ENCODE assay signal across 18 cellular contexts in genomic region chr5:80667384-80667783, GRCh38.
"Had no signal": no experiment of that assay in that cellular context is flagged by ENCODE, and none has a peak within 500 bp of the region (broad histone marks: within the 10 kb centered on the region; RNA-seq: fewer than 3 reads in every experiment).

No MANE protein-coding gene starts in this region.

- H3K27ac ChIP-seq: ascending aorta, colonic mucosa, gastroesophageal sphincter, psoas muscle, VCaP had no signal

- H3K9me3 ChIP-seq: ascending aorta, colonic mucosa, gastroesophageal sphincter, psoas muscle had no signal

- H3K9me3 Mint-ChIP-seq: activated CD8-positive, alpha-beta T cell treated with anti-CD3 and anti-CD28 coated beads for 36 hours; activated naive CD8-positive, alpha-beta T cell treated with anti-CD3 and anti-CD28 coated beads, Interleukin-2, amount 10 ng/mL, durations not matched to agents 7 days and 5 days; activated T-cell treated with anti-CD3 and anti-CD28 coated beads, Interleukin-2, amount 50 U/mL, for 72 hours; natural killer cell; stimulated activated naive CD8-positive, alpha-beta T cell treated with anti-CD3 and anti-CD28 coated beads, Interleukin-15, amount 100 ng/mL, for 72 hours had no signal

- ATAC-seq: activated CD8-positive, alpha-beta T cell treated with anti-CD3 and anti-CD28 coated beads for 36 hours; activated T-cell treated with anti-CD3 and anti-CD28 coated beads, Interleukin-2, amount 50 U/mL, for 72 hours; gastroesophageal sphincter; natural killer cell; psoas muscle; stimulated activated naive CD8-positive, alpha-beta T cell treated with anti-CD3 and anti-CD28 coated beads, Interleukin-15, amount 100 ng/mL, for 72 hours had no signal

- FAIRE-seq: urothelium cell line had no signal

- DNase-seq: activated CD8-positive, alpha-beta memory T cell treated with anti-CD3 and anti-CD28 coated beads, Interleukin-2, amount 50 U/mL, for 4 hours; activated CD8-positive, alpha-beta T cell treated with anti-CD3 and anti-CD28 coated beads for 36 hours; activated naive CD8-positive, alpha-beta T cell treated with anti-CD3 and anti-CD28 coated beads, Interleukin-2, amount 10 ng/mL, durations not matched to agents 7 days and 5 days; activated T-cell treated with anti-CD3 and anti-CD28 coated beads, Interleukin-2, amount 50 U/mL, for 72 hours; colonic mucosa; effector CD8-positive, alpha-beta T cell; hypothalamus; natural killer cell; occipital lobe; stimulated activated CD4-positive, alpha-beta T cell treated with anti-CD3 and anti-CD28 coated beads, Interleukin-15, amount 100 ng/mL, for 24 hours; stimulated activated CD4-positive, alpha-beta T cell treated with anti-CD3 and anti-CD28 coated beads, Interleukin-4, amount 100 ng/mL, for 24 hours; stimulated activated naive CD8-positive, alpha-beta T cell treated with anti-CD3 and anti-CD28 coated beads, Interleukin-15, amount 100 ng/mL, for 72 hours; T-helper 9 cell had no signal

- H3K27me3 Mint-ChIP-seq: activated CD8-positive, alpha-beta T cell treated with anti-CD3 and anti-CD28 coated beads for 36 hours; activated naive CD8-positive, alpha-beta T cell treated with anti-CD3 and anti-CD28 coated beads, Interleukin-2, amount 10 ng/mL, durations not matched to agents 7 days and 5 days; stimulated activated naive CD8-positive, alpha-beta T cell treated with anti-CD3 and anti-CD28 coated beads, Interleukin-15, amount 100 ng/mL, for 72 hours had no signal

- H3K4me3 ChIP-seq: ascending aorta, colonic mucosa, gastroesophageal sphincter, psoas muscle had no signal

- H3K4me3 Mint-ChIP-seq: activated CD8-positive, alpha-beta T cell treated with anti-CD3 and anti-CD28 coated beads for 36 hours; activated naive CD8-positive, alpha-beta T cell treated with anti-CD3 and anti-CD28 coated beads, Interleukin-2, amount 10 ng/mL, durations not matched to agents 7 days and 5 days; activated T-cell treated with anti-CD3 and anti-CD28 coated beads, Interleukin-2, amount 50 U/mL, for 72 hours; natural killer cell; stimulated activated naive CD8-positive, alpha-beta T cell treated with anti-CD3 and anti-CD28 coated beads, Interleukin-15, amount 100 ng/mL, for 72 hours had no signal

- H3K27ac Mint-ChIP-seq: activated CD8-positive, alpha-beta T cell treated with anti-CD3 and anti-CD28 coated beads for 36 hours; activated naive CD8-positive, alpha-beta T cell treated with anti-CD3 and anti-CD28 coated beads, Interleukin-2, amount 10 ng/mL, durations not matched to agents 7 days and 5 days; activated T-cell treated with anti-CD3 and anti-CD28 coated beads, Interleukin-2, amount 50 U/mL, for 72 hours; natural killer cell; stimulated activated naive CD8-positive, alpha-beta T cell treated with anti-CD3 and anti-CD28 coated beads, Interleukin-15, amount 100 ng/mL, for 72 hours had no signal

- H3K4me1 ChIP-seq: ascending aorta, colonic mucosa, gastroesophageal sphincter, psoas muscle had no signal

- H3K27me3 ChIP-seq: ascending aorta, colonic mucosa, gastroesophageal sphincter had no signal

- H3K4me1 Mint-ChIP-seq: natural killer cell had no signal
